ENCODE assay signal across 8 cellular contexts in the genomic region with DNA sequence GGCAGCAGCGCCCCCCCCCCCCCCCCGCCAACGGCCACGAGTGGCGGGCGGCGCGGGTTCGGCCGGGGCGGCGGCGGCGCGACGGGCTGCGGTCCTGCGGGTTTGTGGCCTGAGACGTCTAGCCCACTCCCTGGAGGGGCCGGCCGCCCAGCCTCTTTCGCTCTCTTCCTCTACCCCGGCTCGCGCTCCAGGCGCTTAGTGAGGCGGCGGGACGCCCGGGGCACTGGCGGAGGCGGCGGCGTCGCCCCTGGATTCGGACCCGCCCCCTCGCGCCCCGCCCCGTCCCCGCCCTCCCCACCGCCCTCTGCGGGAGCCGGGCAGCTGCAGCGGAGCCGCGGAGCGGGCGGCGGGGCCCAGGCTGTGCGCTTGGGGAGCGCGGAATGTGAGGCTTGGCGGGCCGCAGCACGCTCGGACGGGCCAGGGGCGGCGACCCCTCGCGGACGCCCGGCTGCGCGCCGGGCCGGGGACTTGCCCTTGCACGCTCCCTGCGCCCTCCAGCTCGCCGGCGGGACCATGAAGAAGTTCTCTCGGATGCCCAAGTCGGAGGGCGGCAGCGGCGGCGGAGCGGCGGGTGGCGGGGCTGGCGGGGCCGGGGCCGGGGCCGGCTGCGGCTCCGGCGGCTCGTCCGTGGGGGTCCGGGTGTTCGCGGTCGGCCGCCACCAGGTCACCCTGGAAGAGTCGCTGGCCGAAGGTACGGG. TPM values are rescaled to one million over a fixed set of nuclear protein-coding genes. Genes with fewer than 3 reads are reported as not detected.
A peak's percentile ranks its signal among the peaks of the same experiment; 100 is the strongest.
DNase-seq lines count a peak whose midpoint lies in the region; ATAC-seq and TF ChIP-seq lines count a peak whose summit lies in the region.

A gene (plus strand): TSS at position 320 of the 698 bp plus-strand sequence. CDS start 194 bp downstream, at position 514.

- peak; percentile 68 for ATAC-seq in GM21717 (IDR thresholded peaks at IDR 0.05; ENCODE audit: unreplicated experiment)
- peak; percentile 80 to 87 (median 84) for ATAC-seq in T-cell (replicated peaks in 1 of 4)
- ATAC-seq in heart right ventricle, result peak; percentile 73 to 96 (median 90)

- H3K36me3 ChIP-seq in KOPT-K1 (ENCODE audit: insufficient read depth, low read length), result no peaks in the 10 kb centered on the region
- H3K36me3 ChIP-seq in adrenal gland (replicated peaks in 1 of 2), result no peaks in the 10 kb centered on the region
- H3K36me3 ChIP-seq in heart right ventricle, result no peaks in the 10 kb centered on the region
- H3K36me3 ChIP-seq in prostate gland, result no peaks in the 10 kb centered on the region
- H3K36me3 ChIP-seq in urinary bladder (ENCODE audit: insufficient read depth), result no peaks in the 10 kb centered on the region

- intact Hi-C loops in adrenal gland (cut with DNase I) (loop anchor here in 1 of 2 donors (10.0 kb wide), 1 partner anchor 121 kb away; no protein-coding TSS in a partner anchor), heart right ventricle (cut with DNase I) (loop anchor here (5.0 to 10.0 kb wide), 10 partner anchors 79 to 164 kb away; no protein-coding TSS in a partner anchor), prostate gland (cut with DNase I) (loop anchor here (5.0 kb wide), 2 partner anchors 129 to 959 kb away; a partner anchor contains a TSS)

- DNase-seq in GDM1 (lab: John Stamatoyannopoulos, UW) (peak; percentile 87), T-cell (peak; percentile 52 to 84 (median 74)), adrenal gland (peak; percentile 73 to 83 (median 78)), heart right ventricle (peak; percentile 81 to 86), prostate gland (ENCODE audit: low spot score) (peak; percentile 72)

- H3K27me3 Mint-ChIP-seq in T-cell, result no peaks in the 10 kb centered on the region

- peak within 1 kb of the TSS; percentile 93 to 95 (median 95) for H3K4me3 Mint-ChIP-seq in T-cell

- H3K27ac Mint-ChIP-seq in T-cell, result peak within 1 kb of the TSS; percentile 87 to 92

- H3K4me1 ChIP-seq in adrenal gland (replicated peaks in 1 of 2), result peaks cover 0 to 37% of the 10 kb centered on the region in 2 donors
- peaks cover 0 to 53% (median 42%) of the 10 kb centered on the region in 9 donors for H3K4me1 ChIP-seq in heart right ventricle
- no peaks in the 10 kb centered on the region for H3K4me1 ChIP-seq in prostate gland (replicated peaks)
- no peaks in the 10 kb centered on the region for H3K4me1 ChIP-seq in urinary bladder (ENCODE audit: insufficient read depth)

- peaks cover 13 to 18% (median 17%) of the 10 kb centered on the region in 3 donors for H3K4me1 Mint-ChIP-seq in T-cell

- TF ChIP-seq POLR2A in adrenal gland (IDR thresholded peaks at IDR 0.05) (peak; percentile 44 to 76), prostate gland (IDR thresholded peaks at IDR 0.05) (peak; percentile 42)

- H3K27me3 ChIP-seq in adrenal gland (no peaks in the 10 kb centered on the region), heart right ventricle (no peaks in the 10 kb centered on the region), prostate gland (replicated peaks; ENCODE audit: insufficient read depth) (no peaks in the 10 kb centered on the region)

- H3K4me3 ChIP-seq in adrenal gland, result peak within 1 kb of the TSS; percentile 38 to 96 (median 64)
- peak within 1 kb of the TSS; percentile 70 to 94 (median 86) for H3K4me3 ChIP-seq in heart right ventricle
- peak within 1 kb of the TSS; percentile 56 to 76 for H3K4me3 ChIP-seq in prostate gland
- H3K4me3 ChIP-seq in urinary bladder (ENCODE audit: low read depth, low read length), result peak within 1 kb of the TSS; percentile 97

- POLR2A ChIA-PET in T-cell (lab: Charles Lee), result interaction anchor here (0.6 to 0.7 kb wide), 4 partner anchors 19 to 131 kb away, joined by 3 to 5 read pairs (median 4); no protein-coding TSS in a partner anchor

- TF ChIP-seq CTCF in adrenal gland (IDR thresholded peaks at IDR 0.05), result peak in 1 of 6 experiments; percentile 9
- peak in 4 of 9 donors; percentile 7 to 45 (median 33) for TF ChIP-seq CTCF in heart right ventricle (IDR thresholded peaks at IDR 0.05)
- TF ChIP-seq CTCF in prostate gland (IDR thresholded peaks at IDR 0.05), result no peak

- H3K36me3 Mint-ChIP-seq in T-cell, result no peaks in the 10 kb centered on the region

- peak within 1 kb of the TSS; percentile 93 for H3K27ac ChIP-seq in KOPT-K1 (ENCODE audit: low read depth, low read length, poor library complexity, severe bottlenecking)
- peak within 1 kb of the TSS; percentile 88 to 99 (median 94) for H3K27ac ChIP-seq in adrenal gland
- H3K27ac ChIP-seq in heart right ventricle, result peak within 1 kb of the TSS; percentile 94 to 100 (median 99)
- H3K27ac ChIP-seq in prostate gland, result peak within 1 kb of the TSS; percentile 92 to 94
- peak within 1 kb of the TSS; percentile 98 for H3K27ac ChIP-seq in urinary bladder (ENCODE audit: low read depth)

- no peaks in the 10 kb centered on the region for H3K9me3 ChIP-seq in KOPT-K1 (ENCODE audit: insufficient read depth, low read length, poor library complexity, severe bottlenecking)
- H3K9me3 ChIP-seq in adrenal gland (replicated peaks in 1 of 3), result no peaks in the 10 kb centered on the region
- no peaks in the 10 kb centered on the region for H3K9me3 ChIP-seq in heart right ventricle
- no peaks in the 10 kb centered on the region for H3K9me3 ChIP-seq in prostate gland

- H3K9me3 Mint-ChIP-seq in T-cell, result no peaks in the 10 kb centered on the region

- CTCF ChIA-PET in T-cell (lab: Charles Lee), result interaction anchor here in 1 of 2 donors (0.6 to 0.7 kb wide), 3 partner anchors 9 to 976 kb away, joined by 3 to 4 read pairs (median 3); no protein-coding TSS in a partner anchor

- WGBS in adrenal gland, 4 donors, result 0 to 1% (median 0%) methylated on average over 3 to 100 of the region's 100 CpGs
- WGBS in heart right ventricle, 2 donors, result 0 to 1% methylated on average over 63 to 92 of the region's 100 CpGs
- WGBS in prostate gland, result 0% methylated on average over 11 of the region's 100 CpGs
- WGBS in urinary bladder, result under 1% methylated on average over 99 of the region's 100 CpGs

RNA-seq across cellular contexts. Expression of the gene that starts here (rescaled TPM):
- total RNA-seq in T-cell (10 to 100 TPM in 4 of 5 donors, 1 to 10 TPM in 1; 6.7 to 13.4 (median 12.1) TPM), adrenal gland (10 to 100 TPM; 18.7 to 73.2 (median 36.2) TPM), heart right ventricle (10 to 100 TPM; 21.0 to 36.5 (median 29.9) TPM), prostate gland (10 to 100 TPM; 12.6 to 68.9 TPM), urinary bladder (106 TPM)
- polyA plus RNA-seq in adrenal gland (10 to 100 TPM in 2 of 3 donors, 1 to 10 TPM in 1; 8.7 to 54.9 (median 11.1) TPM), heart right ventricle (1 to 10 TPM; 4.9 to 7.8 TPM), urinary bladder (7.6 TPM)

Comparison
In these comparisons a context has a peak if more than half of its experiments do, and no peak if none do; other contexts are left out.
1. Peak in every context shown above with its lines: DNase-seq, ATAC-seq, H3K4me3 ChIP-seq and H3K27ac ChIP-seq.